In genomic region chr1:13517193-13517812, GRCh38 we compare ENCODE assay signal across 1 cellular context.
TF ChIP-seq lines count a peak whose summit lies in the region.

No MANE protein-coding gene starts in this region.

TF ChIP-seq in HepG2, 621 proteins besides CTCF, POLR2A, EP300 and RAD21:
- TF ChIP-seq ZNF318 (CRISPR knock-in tag; IDR thresholded peaks at IDR 0.05) = no peak
- TF ChIP-seq ZBTB46 (CRISPR knock-in tag; IDR thresholded peaks at IDR 0.05; ENCODE audit: borderline replicate concordance) = no peak
- TF ChIP-seq ZHX1 (CRISPR knock-in tag; IDR thresholded peaks at IDR 0.05; ENCODE audit: low read depth) = no peak
- peak; percentile 71 for TF ChIP-seq ZNF629 (CRISPR knock-in tag; conservative IDR thresholded peaks at IDR 0.05)
- TF ChIP-seq SNRNP70 (IDR thresholded peaks at IDR 0.05; ENCODE audit: low read depth, low read length) = no peak
- TF ChIP-seq DNMT1 (CRISPR knock-in tag; IDR thresholded peaks at IDR 0.05) = no peak
- 0 out of 2 replicates have a peak, but pooled peaks have one; percentile 7 for TF ChIP-seq STAG1 (CRISPR knock-in tag; IDR thresholded peaks at IDR 0.05)
